Comparison of ENCODE assay signal across 18 cellular contexts in the genomic region with DNA sequence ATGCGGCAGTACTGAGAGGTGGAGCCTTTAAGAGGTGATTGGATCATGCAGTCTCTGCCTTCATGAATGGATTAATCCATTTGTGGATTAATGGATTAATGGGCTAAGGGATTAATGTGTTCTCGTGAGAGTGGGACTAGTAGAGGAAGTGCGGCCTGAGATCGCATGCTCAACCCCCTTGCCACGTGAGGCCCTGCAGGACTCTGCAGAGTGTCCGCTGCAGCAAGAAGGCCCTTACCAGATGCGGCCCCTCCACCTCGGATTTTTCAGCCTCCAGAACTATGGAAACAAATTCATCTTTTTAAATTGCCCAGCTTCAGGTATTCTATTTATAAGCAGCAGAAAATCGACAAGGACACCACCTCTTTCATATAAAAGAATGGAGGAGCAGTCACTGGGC.
"Had no signal": no experiment of that assay in that cellular context is flagged by ENCODE, and none has a peak within 500 bp of the region (broad histone marks: within the 10 kb centered on the region; RNA-seq: fewer than 3 reads in every experiment).

No MANE protein-coding gene starts in this region.

- ATAC-seq: foreskin keratinocyte; left lobe of liver; psoas muscle; right cardiac atrium; stimulated activated memory B cell treated with anti-CD40 and anti-IgM and Interleukin-4, amounts not matched to agents 10 μg/mL and 1 μg/mL and 100 μg/mL, for 72 hours had no signal

- H3K36me3 ChIP-seq: adrenal gland, breast epithelium, thoracic aorta, upper lobe of left lung had no signal

- H3K9me3 Mint-ChIP-seq: mesothelial cell of epicardium; stimulated activated memory B cell treated with anti-CD40 and anti-IgM and Interleukin-4, amounts not matched to agents 10 μg/mL and 1 μg/mL and 100 μg/mL, for 72 hours had no signal

- H3K27ac Mint-ChIP-seq: mesothelial cell of epicardium; stimulated activated memory B cell treated with anti-CD40 and anti-IgM and Interleukin-4, amounts not matched to agents 10 μg/mL and 1 μg/mL and 100 μg/mL, for 72 hours had no signal

- H3K4me1 ChIP-seq: adrenal gland, breast epithelium, foreskin keratinocyte, psoas muscle, upper lobe of left lung had no signal

- H3K4me1 Mint-ChIP-seq: mesothelial cell of epicardium; stimulated activated memory B cell treated with anti-CD40 and anti-IgM and Interleukin-4, amounts not matched to agents 10 μg/mL and 1 μg/mL and 100 μg/mL, for 72 hours had no signal

- H3K9me3 ChIP-seq: adrenal gland, breast epithelium, psoas muscle, thoracic aorta, upper lobe of left lung had no signal

- H3K36me3 Mint-ChIP-seq: mesothelial cell of epicardium; stimulated activated memory B cell treated with anti-CD40 and anti-IgM and Interleukin-4, amounts not matched to agents 10 μg/mL and 1 μg/mL and 100 μg/mL, for 72 hours had no signal

- H3K4me3 Mint-ChIP-seq: mesothelial cell of epicardium; stimulated activated memory B cell treated with anti-CD40 and anti-IgM and Interleukin-4, amounts not matched to agents 10 μg/mL and 1 μg/mL and 100 μg/mL, for 72 hours had no signal

- H3K27ac ChIP-seq: adrenal gland, breast epithelium, epithelial cell of prostate, foreskin keratinocyte, psoas muscle, thoracic aorta, upper lobe of left lung had no signal

- DNase-seq: activated CD4-positive, alpha-beta T cell treated with anti-CD3 and anti-CD28 coated beads, Interleukin-2, amount 50 U/mL, for 48 hours; activated naive CD4-positive, alpha-beta T cell treated with anti-CD3 and anti-CD28 coated beads, Interleukin-2, amount 50 U/mL, for 16 hours; adrenal gland; foreskin keratinocyte; hippocampal formation; psoas muscle; right cardiac atrium; stimulated activated CD4-positive, alpha-beta T cell treated with anti-CD3 and anti-CD28 coated beads, Interleukin-4, amount 100 ng/mL, for 4 hours; T1000 had no signal

- H3K4me3 ChIP-seq: adrenal gland, breast epithelium, lung, psoas muscle, smooth muscle cell, thoracic aorta, upper lobe of left lung had no signal

- H3K27me3 ChIP-seq: breast epithelium, upper lobe of left lung had no signal

- H3K4me2 ChIP-seq: smooth muscle cell had no signal
